In the genomic region with DNA sequence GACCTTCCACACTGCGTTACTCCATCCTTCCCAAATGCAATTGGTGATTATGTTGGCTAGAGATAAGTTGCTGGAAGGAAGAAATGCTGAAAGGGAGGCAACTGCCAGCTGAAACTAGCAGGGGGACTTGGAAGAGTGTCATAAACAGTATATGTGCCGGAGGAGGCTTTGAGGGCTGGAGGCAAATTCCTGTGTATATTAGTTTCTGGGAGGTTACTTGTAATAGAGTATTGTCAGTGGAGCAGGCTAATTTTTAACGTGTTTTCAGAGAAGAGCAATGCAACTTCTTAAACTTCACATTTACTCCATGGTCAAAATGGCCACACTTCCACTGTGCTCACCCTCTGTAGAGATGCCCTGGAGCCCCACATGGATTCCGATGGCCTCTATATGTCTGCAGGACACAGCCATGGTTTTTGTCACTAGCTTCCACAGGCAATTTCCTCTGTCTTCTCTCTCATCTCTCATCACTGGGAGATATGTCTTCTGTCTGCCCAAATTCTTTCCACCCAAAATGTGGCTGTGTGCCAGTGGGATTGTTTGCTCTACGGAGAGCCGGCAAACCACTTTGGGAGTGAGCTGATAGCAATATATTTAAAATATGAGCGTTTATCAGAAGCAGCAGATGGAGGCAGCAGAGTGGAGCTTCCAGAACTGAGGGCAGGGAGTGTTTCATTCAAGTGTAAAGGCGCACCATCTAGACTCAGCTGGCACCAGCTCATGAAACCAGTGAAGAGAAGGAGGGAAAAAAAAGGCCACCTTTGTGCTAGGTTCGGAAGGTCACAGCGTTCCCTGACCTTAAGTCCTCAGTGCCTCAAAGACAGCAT, we compare ENCODE assay signal across 1 cellular context.
TF ChIP-seq lines count a peak whose summit lies in the region.

No MANE protein-coding gene starts in this region.

TF ChIP-seq in K562, 482 proteins besides CTCF, POLR2A, EP300 and RAD21 (continued from another document and continues in another):
- TF ChIP-seq, protein P1, sequence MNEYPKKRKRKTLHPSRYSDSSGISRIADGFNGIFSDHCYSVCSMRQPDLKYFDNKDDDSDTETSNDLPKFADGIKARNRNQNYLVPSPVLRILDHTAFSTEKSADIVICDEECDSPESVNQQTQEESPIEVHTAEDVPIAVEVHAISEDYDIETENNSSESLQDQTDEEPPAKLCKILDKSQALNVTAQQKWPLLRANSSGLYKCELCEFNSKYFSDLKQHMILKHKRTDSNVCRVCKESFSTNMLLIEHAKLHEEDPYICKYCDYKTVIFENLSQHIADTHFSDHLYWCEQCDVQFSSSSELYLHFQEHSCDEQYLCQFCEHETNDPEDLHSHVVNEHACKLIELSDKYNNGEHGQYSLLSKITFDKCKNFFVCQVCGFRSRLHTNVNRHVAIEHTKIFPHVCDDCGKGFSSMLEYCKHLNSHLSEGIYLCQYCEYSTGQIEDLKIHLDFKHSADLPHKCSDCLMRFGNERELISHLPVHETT (CRISPR knock-in tag; conservative IDR thresholded peaks at IDR 0.05 in 1 of 2, IDR thresholded peaks at IDR 0.05 in 1 of 2), result peak in 1 of 2 experiments; percentile 61; a peak in 1 of 4 replicates
- TF ChIP-seq MXI1 (IDR thresholded peaks at IDR 0.05; ENCODE audit: low read depth, low read length) (no peak), HDAC1 (IDR thresholded peaks at IDR 0.05) (peak; percentile 11 to 61; a peak in 2 of 4 replicates), GABPB1 (CRISPR knock-in tag; IDR thresholded peaks at IDR 0.05) (no peak), SMARCA4 (IDR thresholded peaks at IDR 0.05) (peak; percentile 87), SP1 (CRISPR knock-in tag; IDR thresholded peaks at IDR 0.05) (no peak), SMARCB1 (IDR thresholded peaks at IDR 0.05; ENCODE audit: insufficient read length, low read depth) (no peak), ESRRB (CRISPR knock-in tag; IDR thresholded peaks at IDR 0.05; ENCODE audit: borderline replicate concordance) (no peak), ZBTB1 (CRISPR knock-in tag; IDR thresholded peaks at IDR 0.05; ENCODE audit: borderline replicate concordance, low read depth) (no peak), SIN3A (IDR thresholded peaks at IDR 0.05; ENCODE audit: borderline replicate concordance in 2 of 2, control insufficient read depth in 1 of 2, low read depth in 2 of 2, low read length in 2 of 2) (no peak), NFATC3 (IDR thresholded peaks at IDR 0.05) (0 out of 2 replicates have a peak, but pooled peaks have one; percentile 46), NFIC (IDR thresholded peaks at IDR 0.05) (peak; percentile 98), ZNF24 (IDR thresholded peaks at IDR 0.05) (no peak), NCOA1 (IDR thresholded peaks at IDR 0.05; ENCODE audit: low read depth) (no peak), MEIS2 (IDR thresholded peaks at IDR 0.05; ENCODE audit: partially characterized antibody) (peak; percentile 95), PURB (CRISPR knock-in tag; IDR thresholded peaks at IDR 0.05; ENCODE audit: low read depth) (no peak), FOXJ2 (tag; IDR thresholded peaks at IDR 0.05) (no peak), MYC (IDR thresholded peaks at IDR 0.05; ENCODE audit: low read depth, low read length) (peak; percentile 53; the same call in 1 of the 2 replicates), MYC (CRISPR knock-in tag; IDR thresholded peaks at IDR 0.05; ENCODE audit: borderline replicate concordance, low read depth) (no peak), TGIF2 (CRISPR knock-in tag; IDR thresholded peaks at IDR 0.05) (no peak), JUN (IDR thresholded peaks at IDR 0.05; ENCODE audit: borderline replicate concordance, low read depth, low read length) (no peak), JUN (CRISPR knock-in tag; IDR thresholded peaks at IDR 0.05; ENCODE audit: borderline replicate concordance) (no peak), BRF1 (IDR thresholded peaks at IDR 0.05; ENCODE audit: borderline replicate concordance, extremely low read depth, insufficient read length) (no peak), HNRNPL (IDR thresholded peaks at IDR 0.05; ENCODE audit: low read depth, low read length) (no peak), SOX6 (IDR thresholded peaks at IDR 0.05) (peak; percentile 86), BMI1 (IDR thresholded peaks at IDR 0.05; ENCODE audit: low read length) (no peak), ZEB2 (IDR thresholded peaks at IDR 0.05) (peak; percentile 60; the same call in 1 of the 2 replicates), SIX5 (IDR thresholded peaks at IDR 0.05; ENCODE audit: borderline replicate concordance in 1 of 2, insufficient read depth in 1 of 2, low read depth in 1 of 2, low read length in 2 of 2) (no peak), CC2D1A (IDR thresholded peaks at IDR 0.05) (peak; percentile 80; the same call in 1 of the 2 replicates), ARNT (IDR thresholded peaks at IDR 0.05) (peak in 1 of 2 experiments; percentile 68; a peak in 2 of 4 replicates), BRCA1 (IDR thresholded peaks at IDR 0.05) (no peak), BRCA1 (CRISPR knock-in tag; IDR thresholded peaks at IDR 0.05) (no peak), SAP30 (IDR thresholded peaks at IDR 0.05; ENCODE audit: borderline replicate concordance, insufficient read depth, low read depth, low read length, poor library complexity, severe bottlenecking) (no peak), WHSC1 (IDR thresholded peaks at IDR 0.05; ENCODE audit: low read length) (no peak), KDM2B (CRISPR knock-in tag; IDR thresholded peaks at IDR 0.05) (no peak), JUNB (CRISPR knock-in tag; conservative IDR thresholded peaks at IDR 0.05) (no peak), ZNF551 (CRISPR knock-in tag; IDR thresholded peaks at IDR 0.05) (no peak)
- TF ChIP-seq, protein P2, sequence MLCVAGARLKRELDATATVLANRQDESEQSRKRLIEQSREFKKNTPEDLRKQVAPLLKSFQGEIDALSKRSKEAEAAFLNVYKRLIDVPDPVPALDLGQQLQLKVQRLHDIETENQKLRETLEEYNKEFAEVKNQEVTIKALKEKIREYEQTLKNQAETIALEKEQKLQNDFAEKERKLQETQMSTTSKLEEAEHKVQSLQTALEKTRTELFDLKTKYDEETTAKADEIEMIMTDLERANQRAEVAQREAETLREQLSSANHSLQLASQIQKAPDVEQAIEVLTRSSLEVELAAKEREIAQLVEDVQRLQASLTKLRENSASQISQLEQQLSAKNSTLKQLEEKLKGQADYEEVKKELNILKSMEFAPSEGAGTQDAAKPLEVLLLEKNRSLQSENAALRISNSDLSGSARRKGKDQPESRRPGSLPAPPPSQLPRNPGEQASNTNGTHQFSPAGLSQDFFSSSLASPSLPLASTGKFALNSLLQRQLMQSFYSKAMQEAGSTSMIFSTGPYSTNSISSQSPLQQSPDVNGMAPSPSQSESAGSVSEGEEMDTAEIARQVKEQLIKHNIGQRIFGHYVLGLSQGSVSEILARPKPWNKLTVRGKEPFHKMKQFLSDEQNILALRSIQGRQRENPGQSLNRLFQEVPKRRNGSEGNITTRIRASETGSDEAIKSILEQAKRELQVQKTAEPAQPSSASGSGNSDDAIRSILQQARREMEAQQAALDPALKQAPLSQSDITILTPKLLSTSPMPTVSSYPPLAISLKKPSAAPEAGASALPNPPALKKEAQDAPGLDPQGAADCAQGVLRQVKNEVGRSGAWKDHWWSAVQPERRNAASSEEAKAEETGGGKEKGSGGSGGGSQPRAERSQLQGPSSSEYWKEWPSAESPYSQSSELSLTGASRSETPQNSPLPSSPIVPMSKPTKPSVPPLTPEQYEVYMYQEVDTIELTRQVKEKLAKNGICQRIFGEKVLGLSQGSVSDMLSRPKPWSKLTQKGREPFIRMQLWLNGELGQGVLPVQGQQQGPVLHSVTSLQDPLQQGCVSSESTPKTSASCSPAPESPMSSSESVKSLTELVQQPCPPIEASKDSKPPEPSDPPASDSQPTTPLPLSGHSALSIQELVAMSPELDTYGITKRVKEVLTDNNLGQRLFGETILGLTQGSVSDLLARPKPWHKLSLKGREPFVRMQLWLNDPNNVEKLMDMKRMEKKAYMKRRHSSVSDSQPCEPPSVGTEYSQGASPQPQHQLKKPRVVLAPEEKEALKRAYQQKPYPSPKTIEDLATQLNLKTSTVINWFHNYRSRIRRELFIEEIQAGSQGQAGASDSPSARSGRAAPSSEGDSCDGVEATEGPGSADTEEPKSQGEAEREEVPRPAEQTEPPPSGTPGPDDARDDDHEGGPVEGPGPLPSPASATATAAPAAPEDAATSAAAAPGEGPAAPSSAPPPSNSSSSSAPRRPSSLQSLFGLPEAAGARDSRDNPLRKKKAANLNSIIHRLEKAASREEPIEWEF (CRISPR knock-in tag; IDR thresholded peaks at IDR 0.05), result no peak
- TF ChIP-seq, protein P3, sequence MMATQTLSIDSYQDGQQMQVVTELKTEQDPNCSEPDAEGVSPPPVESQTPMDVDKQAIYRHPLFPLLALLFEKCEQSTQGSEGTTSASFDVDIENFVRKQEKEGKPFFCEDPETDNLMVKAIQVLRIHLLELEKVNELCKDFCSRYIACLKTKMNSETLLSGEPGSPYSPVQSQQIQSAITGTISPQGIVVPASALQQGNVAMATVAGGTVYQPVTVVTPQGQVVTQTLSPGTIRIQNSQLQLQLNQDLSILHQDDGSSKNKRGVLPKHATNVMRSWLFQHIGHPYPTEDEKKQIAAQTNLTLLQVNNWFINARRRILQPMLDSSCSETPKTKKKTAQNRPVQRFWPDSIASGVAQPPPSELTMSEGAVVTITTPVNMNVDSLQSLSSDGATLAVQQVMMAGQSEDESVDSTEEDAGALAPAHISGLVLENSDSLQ (IDR thresholded peaks at IDR 0.05), result peak; percentile 51
- TF ChIP-seq, protein P4, sequence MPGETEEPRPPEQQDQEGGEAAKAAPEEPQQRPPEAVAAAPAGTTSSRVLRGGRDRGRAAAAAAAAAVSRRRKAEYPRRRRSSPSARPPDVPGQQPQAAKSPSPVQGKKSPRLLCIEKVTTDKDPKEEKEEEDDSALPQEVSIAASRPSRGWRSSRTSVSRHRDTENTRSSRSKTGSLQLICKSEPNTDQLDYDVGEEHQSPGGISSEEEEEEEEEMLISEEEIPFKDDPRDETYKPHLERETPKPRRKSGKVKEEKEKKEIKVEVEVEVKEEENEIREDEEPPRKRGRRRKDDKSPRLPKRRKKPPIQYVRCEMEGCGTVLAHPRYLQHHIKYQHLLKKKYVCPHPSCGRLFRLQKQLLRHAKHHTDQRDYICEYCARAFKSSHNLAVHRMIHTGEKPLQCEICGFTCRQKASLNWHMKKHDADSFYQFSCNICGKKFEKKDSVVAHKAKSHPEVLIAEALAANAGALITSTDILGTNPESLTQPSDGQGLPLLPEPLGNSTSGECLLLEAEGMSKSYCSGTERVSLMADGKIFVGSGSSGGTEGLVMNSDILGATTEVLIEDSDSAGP (CRISPR knock-in tag; IDR thresholded peaks at IDR 0.05), result no peak
- TF ChIP-seq, protein P5, sequence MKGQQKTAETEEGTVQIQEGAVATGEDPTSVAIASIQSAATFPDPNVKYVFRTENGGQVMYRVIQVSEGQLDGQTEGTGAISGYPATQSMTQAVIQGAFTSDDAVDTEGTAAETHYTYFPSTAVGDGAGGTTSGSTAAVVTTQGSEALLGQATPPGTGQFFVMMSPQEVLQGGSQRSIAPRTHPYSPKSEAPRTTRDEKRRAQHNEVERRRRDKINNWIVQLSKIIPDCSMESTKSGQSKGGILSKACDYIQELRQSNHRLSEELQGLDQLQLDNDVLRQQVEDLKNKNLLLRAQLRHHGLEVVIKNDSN (CRISPR knock-in tag; IDR thresholded peaks at IDR 0.05), result no peak
- TF ChIP-seq, protein P6, sequence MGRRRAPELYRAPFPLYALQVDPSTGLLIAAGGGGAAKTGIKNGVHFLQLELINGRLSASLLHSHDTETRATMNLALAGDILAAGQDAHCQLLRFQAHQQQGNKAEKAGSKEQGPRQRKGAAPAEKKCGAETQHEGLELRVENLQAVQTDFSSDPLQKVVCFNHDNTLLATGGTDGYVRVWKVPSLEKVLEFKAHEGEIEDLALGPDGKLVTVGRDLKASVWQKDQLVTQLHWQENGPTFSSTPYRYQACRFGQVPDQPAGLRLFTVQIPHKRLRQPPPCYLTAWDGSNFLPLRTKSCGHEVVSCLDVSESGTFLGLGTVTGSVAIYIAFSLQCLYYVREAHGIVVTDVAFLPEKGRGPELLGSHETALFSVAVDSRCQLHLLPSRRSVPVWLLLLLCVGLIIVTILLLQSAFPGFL (CRISPR knock-in tag; IDR thresholded peaks at IDR 0.05), result no peak
- TF ChIP-seq, protein P7, sequence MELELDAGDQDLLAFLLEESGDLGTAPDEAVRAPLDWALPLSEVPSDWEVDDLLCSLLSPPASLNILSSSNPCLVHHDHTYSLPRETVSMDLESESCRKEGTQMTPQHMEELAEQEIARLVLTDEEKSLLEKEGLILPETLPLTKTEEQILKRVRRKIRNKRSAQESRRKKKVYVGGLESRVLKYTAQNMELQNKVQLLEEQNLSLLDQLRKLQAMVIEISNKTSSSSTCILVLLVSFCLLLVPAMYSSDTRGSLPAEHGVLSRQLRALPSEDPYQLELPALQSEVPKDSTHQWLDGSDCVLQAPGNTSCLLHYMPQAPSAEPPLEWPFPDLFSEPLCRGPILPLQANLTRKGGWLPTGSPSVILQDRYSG (tag; conservative IDR thresholded peaks at IDR 0.05; ENCODE audit: low read depth), result no peak
- TF ChIP-seq, protein P8, sequence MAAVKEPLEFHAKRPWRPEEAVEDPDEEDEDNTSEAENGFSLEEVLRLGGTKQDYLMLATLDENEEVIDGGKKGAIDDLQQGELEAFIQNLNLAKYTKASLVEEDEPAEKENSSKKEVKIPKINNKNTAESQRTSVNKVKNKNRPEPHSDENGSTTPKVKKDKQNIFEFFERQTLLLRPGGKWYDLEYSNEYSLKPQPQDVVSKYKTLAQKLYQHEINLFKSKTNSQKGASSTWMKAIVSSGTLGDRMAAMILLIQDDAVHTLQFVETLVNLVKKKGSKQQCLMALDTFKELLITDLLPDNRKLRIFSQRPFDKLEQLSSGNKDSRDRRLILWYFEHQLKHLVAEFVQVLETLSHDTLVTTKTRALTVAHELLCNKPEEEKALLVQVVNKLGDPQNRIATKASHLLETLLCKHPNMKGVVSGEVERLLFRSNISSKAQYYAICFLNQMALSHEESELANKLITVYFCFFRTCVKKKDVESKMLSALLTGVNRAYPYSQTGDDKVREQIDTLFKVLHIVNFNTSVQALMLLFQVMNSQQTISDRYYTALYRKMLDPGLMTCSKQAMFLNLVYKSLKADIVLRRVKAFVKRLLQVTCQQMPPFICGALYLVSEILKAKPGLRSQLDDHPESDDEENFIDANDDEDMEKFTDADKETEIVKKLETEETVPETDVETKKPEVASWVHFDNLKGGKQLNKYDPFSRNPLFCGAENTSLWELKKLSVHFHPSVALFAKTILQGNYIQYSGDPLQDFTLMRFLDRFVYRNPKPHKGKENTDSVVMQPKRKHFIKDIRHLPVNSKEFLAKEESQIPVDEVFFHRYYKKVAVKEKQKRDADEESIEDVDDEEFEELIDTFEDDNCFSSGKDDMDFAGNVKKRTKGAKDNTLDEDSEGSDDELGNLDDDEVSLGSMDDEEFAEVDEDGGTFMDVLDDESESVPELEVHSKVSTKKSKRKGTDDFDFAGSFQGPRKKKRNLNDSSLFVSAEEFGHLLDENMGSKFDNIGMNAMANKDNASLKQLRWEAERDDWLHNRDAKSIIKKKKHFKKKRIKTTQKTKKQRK (IDR thresholded peaks at IDR 0.05; ENCODE audit: borderline replicate concordance, low read depth, low read length), result no peak
- TF ChIP-seq, protein P9, sequence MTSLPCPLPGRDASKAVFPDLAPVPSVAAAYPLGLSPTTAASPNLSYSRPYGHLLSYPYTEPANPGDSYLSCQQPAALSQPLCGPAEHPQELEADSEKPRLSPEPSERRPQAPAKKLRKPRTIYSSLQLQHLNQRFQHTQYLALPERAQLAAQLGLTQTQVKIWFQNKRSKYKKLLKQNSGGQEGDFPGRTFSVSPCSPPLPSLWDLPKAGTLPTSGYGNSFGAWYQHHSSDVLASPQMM (CRISPR knock-in tag; IDR thresholded peaks at IDR 0.05), result no peak
